ENCODE assay signal across 1 cellular context in the genomic region with DNA sequence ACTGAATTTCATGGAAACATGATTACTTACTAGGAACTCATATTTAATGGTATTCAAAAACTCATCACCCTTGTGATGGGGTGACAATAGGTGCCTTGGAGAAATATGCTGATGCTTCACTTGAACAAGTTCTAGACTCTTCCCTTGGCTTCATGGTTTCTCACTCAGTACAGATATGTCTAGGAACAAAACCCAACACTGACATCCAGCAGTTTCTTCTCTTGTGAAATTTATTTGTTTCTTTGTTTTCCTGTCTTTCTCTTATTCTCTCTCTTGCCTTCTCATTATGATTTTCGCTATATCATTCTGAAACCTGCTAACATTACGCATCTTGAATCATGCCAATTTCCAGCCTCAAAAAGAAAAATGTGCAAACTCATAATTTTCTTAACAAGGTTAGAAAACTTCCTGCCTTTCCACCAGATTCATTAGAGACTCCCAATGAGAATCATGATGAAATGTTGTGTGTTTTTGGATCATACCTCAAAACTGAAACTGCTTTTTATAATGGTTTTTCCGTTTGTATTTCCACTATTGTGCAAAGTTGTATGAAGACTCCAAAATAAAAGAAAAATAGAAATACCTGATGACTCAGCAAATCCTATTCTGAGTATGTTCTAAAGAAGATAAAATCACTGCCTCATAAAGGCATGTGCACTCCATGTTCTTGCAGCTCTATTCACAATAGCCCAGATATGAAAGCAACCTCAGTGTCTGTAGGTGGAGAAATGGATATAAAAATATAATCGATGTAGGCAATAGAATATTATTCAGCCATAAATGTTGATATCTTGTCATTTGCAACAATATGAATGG.
TF ChIP-seq lines count a peak whose summit lies in the region.

No MANE protein-coding gene starts in this region.

TF ChIP-seq in K562, 482 proteins besides CTCF, POLR2A, EP300 and RAD21 (continued from another document):
- TF ChIP-seq, protein P1, sequence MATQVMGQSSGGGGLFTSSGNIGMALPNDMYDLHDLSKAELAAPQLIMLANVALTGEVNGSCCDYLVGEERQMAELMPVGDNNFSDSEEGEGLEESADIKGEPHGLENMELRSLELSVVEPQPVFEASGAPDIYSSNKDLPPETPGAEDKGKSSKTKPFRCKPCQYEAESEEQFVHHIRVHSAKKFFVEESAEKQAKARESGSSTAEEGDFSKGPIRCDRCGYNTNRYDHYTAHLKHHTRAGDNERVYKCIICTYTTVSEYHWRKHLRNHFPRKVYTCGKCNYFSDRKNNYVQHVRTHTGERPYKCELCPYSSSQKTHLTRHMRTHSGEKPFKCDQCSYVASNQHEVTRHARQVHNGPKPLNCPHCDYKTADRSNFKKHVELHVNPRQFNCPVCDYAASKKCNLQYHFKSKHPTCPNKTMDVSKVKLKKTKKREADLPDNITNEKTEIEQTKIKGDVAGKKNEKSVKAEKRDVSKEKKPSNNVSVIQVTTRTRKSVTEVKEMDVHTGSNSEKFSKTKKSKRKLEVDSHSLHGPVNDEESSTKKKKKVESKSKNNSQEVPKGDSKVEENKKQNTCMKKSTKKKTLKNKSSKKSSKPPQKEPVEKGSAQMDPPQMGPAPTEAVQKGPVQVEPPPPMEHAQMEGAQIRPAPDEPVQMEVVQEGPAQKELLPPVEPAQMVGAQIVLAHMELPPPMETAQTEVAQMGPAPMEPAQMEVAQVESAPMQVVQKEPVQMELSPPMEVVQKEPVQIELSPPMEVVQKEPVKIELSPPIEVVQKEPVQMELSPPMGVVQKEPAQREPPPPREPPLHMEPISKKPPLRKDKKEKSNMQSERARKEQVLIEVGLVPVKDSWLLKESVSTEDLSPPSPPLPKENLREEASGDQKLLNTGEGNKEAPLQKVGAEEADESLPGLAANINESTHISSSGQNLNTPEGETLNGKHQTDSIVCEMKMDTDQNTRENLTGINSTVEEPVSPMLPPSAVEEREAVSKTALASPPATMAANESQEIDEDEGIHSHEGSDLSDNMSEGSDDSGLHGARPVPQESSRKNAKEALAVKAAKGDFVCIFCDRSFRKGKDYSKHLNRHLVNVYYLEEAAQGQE (CRISPR knock-in tag; IDR thresholded peaks at IDR 0.05; ENCODE audit: low read depth), result no peak
- TF ChIP-seq MAFK (IDR thresholded peaks at IDR 0.05; ENCODE audit: low read length), result peak; percentile 98
